In the genomic region with DNA sequence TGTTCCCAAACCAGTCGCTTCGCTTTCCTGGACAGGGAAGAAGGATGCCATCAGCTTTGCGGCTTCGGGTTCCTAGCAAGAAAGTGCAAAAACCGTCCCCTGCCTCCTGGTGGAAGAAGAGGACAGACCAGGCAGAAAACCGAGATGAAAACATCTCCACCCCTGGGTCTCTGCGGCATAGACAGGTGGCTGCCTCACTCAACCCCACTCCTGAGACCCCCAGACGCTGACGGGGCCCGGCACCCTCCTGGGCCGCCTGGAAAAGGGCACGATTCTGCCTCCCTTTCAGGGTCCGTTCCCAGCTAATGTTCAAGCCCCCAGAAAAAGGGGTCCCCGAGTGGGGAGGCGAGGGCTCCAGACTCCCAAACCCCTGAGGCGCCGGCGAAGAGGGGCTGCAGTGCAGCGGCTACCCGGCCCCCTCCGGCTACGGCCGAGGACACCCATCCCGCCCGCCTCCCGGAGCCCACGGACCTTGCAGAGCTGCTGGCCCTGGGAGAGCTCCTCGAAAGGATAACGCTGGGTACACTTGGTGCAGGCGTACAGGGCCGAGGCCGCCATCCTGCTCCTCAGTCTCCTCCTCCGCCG, we compare ENCODE assay signal across 8 cellular contexts. TPM values are rescaled to one million over a fixed set of nuclear protein-coding genes. Genes with fewer than 3 reads are reported as not detected.
DNase-seq lines count a peak whose midpoint lies in the region; ATAC-seq and TF ChIP-seq lines count a peak whose summit lies in the region.

No MANE protein-coding gene starts in this region.

- DNase-seq in NCI-H2081 (lab: John Stamatoyannopoulos, UW) (peak; percentile 16 to 40), NCI-H2081 treated with DMSO at 0.1 percent for 48 hours (lab: John Stamatoyannopoulos, UW) (no peak), HL-60 (ENCODE audit: low read depth in 1 of 2, low spot score in 1 of 2) (peak in 1 of 2 experiments; percentile 38), SW480 (ENCODE audit: low spot score) (peak; percentile 46), lung (ENCODE audit: low spot score) (peak; percentile 29), GF-D8 (lab: John Stamatoyannopoulos, UW) (no peak)

- peaks cover 0 to 7% of the 10 kb centered on the region in 2 donors for H3K36me3 ChIP-seq in lung (ENCODE audit: control insufficient read depth in 2 of 2, insufficient read depth in 2 of 2, low read length in 2 of 2)

- H3K9me3 Mint-ChIP-seq in stimulated activated memory B cell treated with anti-CD40 and anti-IgM and Interleukin-4, amounts not matched to agents 10 μg/mL and 1 μg/mL and 100 μg/mL, for 72 hours = no peaks in the 10 kb centered on the region

- TF ChIP-seq CTCF in HL-60 (IDR thresholded peaks at IDR 0.05; ENCODE audit: insufficient read depth, low read length) (no peak), lung (IDR thresholded peaks at IDR 0.05; ENCODE audit: control extremely low read depth, extremely low read depth) (no peak)

- H3K4me1 Mint-ChIP-seq in stimulated activated memory B cell treated with anti-CD40 and anti-IgM and Interleukin-4, amounts not matched to agents 10 μg/mL and 1 μg/mL and 100 μg/mL, for 72 hours = peaks cover 31% of the 10 kb centered on the region

- H3K4me3 ChIP-seq in HL-60 (replicated peaks; ENCODE audit: insufficient read depth, low read length) = peak overlapping the region; percentile 97
- H3K4me3 ChIP-seq in lung = peak overlapping the region; percentile 67

- WGBS in lung, 2 donors = 0% methylated on average over 33 to 34 of the region's 34 CpGs

- ATAC-seq in lung (ENCODE audit: insufficient read depth, low FRiP score) = no peak
- ATAC-seq in stimulated activated memory B cell treated with anti-CD40 and anti-IgM and Interleukin-4, amounts not matched to agents 10 μg/mL and 1 μg/mL and 100 μg/mL, for 72 hours = no peak

- H3K27ac Mint-ChIP-seq in stimulated activated memory B cell treated with anti-CD40 and anti-IgM and Interleukin-4, amounts not matched to agents 10 μg/mL and 1 μg/mL and 100 μg/mL, for 72 hours = peak overlapping the region; percentile 97

- H3K36me3 Mint-ChIP-seq in stimulated activated memory B cell treated with anti-CD40 and anti-IgM and Interleukin-4, amounts not matched to agents 10 μg/mL and 1 μg/mL and 100 μg/mL, for 72 hours = peaks cover 30% of the 10 kb centered on the region

- H3K27me3 ChIP-seq in HL-60 (ENCODE audit: insufficient read depth, poor library complexity, severe bottlenecking) (no peaks in the 10 kb centered on the region), lung (ENCODE audit: control insufficient read depth, insufficient read depth) (no peaks in the 10 kb centered on the region)

- no peaks in the 10 kb centered on the region for H3K9me3 ChIP-seq in lung (ENCODE audit: control insufficient read depth in 2 of 2, insufficient read depth in 1 of 2, low read length in 1 of 2)

- H3K27ac ChIP-seq in HL-60 (replicated peaks) (peak overlapping the region; percentile 99), cingulate gyrus (ENCODE audit: low read depth, low read length) (peak overlapping the region; percentile 98), lung (ENCODE audit: low read depth in 1 of 2, low read length in 1 of 2) (peak overlapping the region; percentile 87 to 98)

- H3K27me3 Mint-ChIP-seq in stimulated activated memory B cell treated with anti-CD40 and anti-IgM and Interleukin-4, amounts not matched to agents 10 μg/mL and 1 μg/mL and 100 μg/mL, for 72 hours = no peaks in the 10 kb centered on the region

- peak overlapping the region; percentile 90 for H3K4me3 Mint-ChIP-seq in stimulated activated memory B cell treated with anti-CD40 and anti-IgM and Interleukin-4, amounts not matched to agents 10 μg/mL and 1 μg/mL and 100 μg/mL, for 72 hours

- H3K4me1 ChIP-seq in lung (ENCODE audit: control insufficient read depth in 2 of 2, insufficient read depth in 2 of 2, low read length in 2 of 2) = peaks cover 2 to 14% of the 10 kb centered on the region in 2 donors

RNA-seq across cellular contexts. Expression of a gene that starts 0.6 kb away (rescaled TPM):
- total RNA-seq in lung = 10 to 100 TPM; 20.0 to 54.0 TPM
- polyA plus RNA-seq in lung = 10 to 100 TPM; 10.2 to 14.0 TPM

RNA-seq across cellular contexts. Expression of a gene that starts 1.3 kb away (rescaled TPM):
- 10 to 100 TPM; 28.0 to 88.8 TPM for total RNA-seq in lung
- polyA plus RNA-seq in lung = 10 to 100 TPM; 11.3 to 16.9 TPM

Comparison
In these comparisons a context has a peak if more than half of its experiments do, and no peak if none do; other contexts are left out.
1. DNase-seq: peak in NCI-H2081 (2 of 2), SW480 (single experiment) and lung (single experiment); none in NCI-H2081 treated with DMSO at 0.1 percent for 48 hours (single experiment) and GF-D8 (single experiment).
2. Peak in every context shown above with its lines, with median percentiles within 50 percentile points of each other: H3K27ac ChIP-seq.